28 cellular contexts compared by ENCODE assay signal in genomic region chr5:62536783-62537182, GRCh38.
"Had no signal": no experiment of that assay in that cellular context is flagged by ENCODE, and none has a peak within 500 bp of the region (broad histone marks: within the 10 kb centered on the region; RNA-seq: fewer than 3 reads in every experiment).

No MANE protein-coding gene starts in this region.

- H2AFZ ChIP-seq: neural progenitor cell, parathyroid adenoma had no signal

- H3K4me3 ChIP-seq: neural progenitor cell, ovary, psoas muscle, skin epidermis, smooth muscle cell, spleen, suprapubic skin, testis, tibial artery, transverse colon, upper lobe of right lung, uterus had no signal

- H3K36me3 ChIP-seq: neural progenitor cell, ovary, transverse colon, uterus had no signal

- H3K27ac ChIP-seq: neural progenitor cell, ovary, parathyroid adenoma, psoas muscle, skin epidermis, spleen, suprapubic skin, testis, tibial artery, transverse colon, upper lobe of right lung, uterus had no signal

- H3K4me2 ChIP-seq: neural progenitor cell, smooth muscle cell had no signal

- DNase-seq: natural killer cell; occipital lobe; ovary; posterior cingulate gyrus; psoas muscle; right cardiac atrium; spleen; stimulated activated CD4-positive, alpha-beta T cell treated with anti-CD3 and anti-CD28 coated beads, Interleukin-12 subunit alpha, Interleukin-12 subunit beta, amount 100 ng/mL, for 4 hours; stimulated activated CD4-positive, alpha-beta T cell treated with anti-CD3 and anti-CD28 coated beads, Interleukin-1b, Interleukin-23, amount 100 ng/mL, for 48 hours; stimulated activated CD4-positive, alpha-beta T cell treated with anti-CD3 and anti-CD28 coated beads, Interleukin-4, amount 100 ng/mL, for 1 hour; stimulated activated CD4-positive, alpha-beta T cell treated with anti-CD3 and anti-CD28 coated beads, Interleukin-4, amount 100 ng/mL, for 4 hours; stimulated activated CD8-positive, alpha-beta memory T cell treated with anti-CD3 and anti-CD28 coated beads, Interleukin-4, amount 100 ng/mL, for 48 hours; stimulated activated naive CD4-positive, alpha-beta T cell; stimulated activated naive CD8-positive, alpha-beta T cell treated with anti-CD3 and anti-CD28 coated beads, Interleukin-15, amount 100 ng/mL, for 72 hours; stimulated activated naive CD8-positive, alpha-beta T cell treated with anti-CD3 and anti-CD28 coated beads, Interleukin-15, Interleukin-2, amounts not matched to agents 100 U/mL and 50 U/mL, for 24 hours; substantia nigra; testis; tibial artery; transverse colon; upper lobe of right lung; uterus had no signal

- H3K9me3 ChIP-seq: ovary, psoas muscle, spleen, suprapubic skin, testis, tibial artery, transverse colon, upper lobe of right lung, uterus had no signal

- H3K9ac ChIP-seq: neural progenitor cell, parathyroid adenoma had no signal

- H3K27me3 ChIP-seq: neural progenitor cell, ovary, spleen, suprapubic skin, testis, tibial artery, transverse colon, upper lobe of right lung, uterus had no signal

- H3K79me2 ChIP-seq: parathyroid adenoma had no signal

- ATAC-seq: natural killer cell; psoas muscle; right cardiac atrium; sciatic nerve; stimulated activated memory B cell treated with anti-CD40 and anti-IgM and Interleukin-4, amounts not matched to agents 10 μg/mL and 1 μg/mL and 100 μg/mL, for 72 hours; stimulated activated naive CD8-positive, alpha-beta T cell treated with anti-CD3 and anti-CD28 coated beads, Interleukin-15, amount 100 ng/mL, for 72 hours; stimulated activated naive CD8-positive, alpha-beta T cell treated with anti-CD3 and anti-CD28 coated beads, Interleukin-15, Interleukin-2, amounts not matched to agents 100 U/mL and 50 U/mL, for 24 hours; upper lobe of right lung had no signal

- H3K4me1 ChIP-seq: neural progenitor cell, parathyroid adenoma, psoas muscle, spleen, suprapubic skin, testis, tibial artery, transverse colon, upper lobe of right lung, uterus had no signal
